ENCODE assay signal across 23 cellular contexts in the genomic region with DNA sequence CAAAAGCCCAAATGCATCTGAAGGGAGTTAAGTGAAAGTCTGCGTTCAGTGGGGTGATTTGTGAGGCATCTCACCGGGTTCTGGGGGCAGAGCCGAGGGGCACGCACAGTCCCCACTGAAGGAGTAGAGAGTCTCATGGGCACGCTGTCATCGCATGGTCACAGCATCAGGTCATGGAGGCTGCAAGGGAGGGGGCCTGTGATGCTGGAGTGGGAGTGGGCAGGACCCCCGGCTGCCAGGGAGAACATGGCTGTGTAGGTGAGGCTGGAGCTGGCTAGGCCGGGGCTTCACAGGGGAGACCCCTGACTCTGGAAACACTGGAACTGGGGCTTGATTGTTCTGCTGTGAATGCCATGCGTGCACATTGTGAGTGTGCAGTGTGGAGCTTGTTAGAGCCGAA.
"Had no signal": no experiment of that assay in that cellular context is flagged by ENCODE, and none has a peak within 500 bp of the region (broad histone marks: within the 10 kb centered on the region; RNA-seq: fewer than 3 reads in every experiment).

No MANE protein-coding gene starts in this region.

- H3K36me3 ChIP-seq: colonic mucosa, esophagus muscularis mucosa, esophagus squamous epithelium, gastrocnemius medialis, gastroesophageal sphincter, heart left ventricle, heart right ventricle had no signal

- ATAC-seq: effector memory CD8-positive, alpha-beta T cell; foreskin keratinocyte; gastrocnemius medialis; gastroesophageal sphincter; heart right ventricle had no signal

- DNase-seq: colonic mucosa; cortex of kidney; dermis blood vessel endothelial cell; dorsolateral prefrontal cortex; effector CD4-positive, alpha-beta T cell; effector CD8-positive, alpha-beta T cell; effector memory CD4-positive, alpha-beta T cell; effector memory CD8-positive, alpha-beta T cell; endodermal cell; erythroblast; esophagus squamous epithelium; foreskin fibroblast; foreskin keratinocyte; foreskin melanocyte; gastrocnemius medialis; glutamatergic neuron; head of caudate nucleus; heart left ventricle; heart right ventricle had no signal

- H3K4me1 ChIP-seq: colonic mucosa, foreskin keratinocyte, gastrocnemius medialis, gastroesophageal sphincter, heart left ventricle, heart right ventricle had no signal

- H3K27ac ChIP-seq: colonic mucosa, coronary artery, dorsolateral prefrontal cortex, epithelial cell of prostate, esophagus muscularis mucosa, esophagus squamous epithelium, foreskin keratinocyte, gastrocnemius medialis, gastroesophageal sphincter, heart left ventricle, heart right ventricle had no signal

- H3K27me3 ChIP-seq: colonic mucosa, esophagus squamous epithelium, foreskin keratinocyte had no signal

- H3K9me3 ChIP-seq: colonic mucosa, esophagus muscularis mucosa, esophagus squamous epithelium, gastrocnemius medialis, gastroesophageal sphincter, heart left ventricle, heart right ventricle had no signal

- H3K4me3 ChIP-seq: colonic mucosa, coronary artery, dorsolateral prefrontal cortex, esophagus muscularis mucosa, esophagus squamous epithelium, gastrocnemius medialis, gastroesophageal sphincter, heart left ventricle, heart right ventricle had no signal
